ENCODE assay signal across 23 cellular contexts in the genomic region with DNA sequence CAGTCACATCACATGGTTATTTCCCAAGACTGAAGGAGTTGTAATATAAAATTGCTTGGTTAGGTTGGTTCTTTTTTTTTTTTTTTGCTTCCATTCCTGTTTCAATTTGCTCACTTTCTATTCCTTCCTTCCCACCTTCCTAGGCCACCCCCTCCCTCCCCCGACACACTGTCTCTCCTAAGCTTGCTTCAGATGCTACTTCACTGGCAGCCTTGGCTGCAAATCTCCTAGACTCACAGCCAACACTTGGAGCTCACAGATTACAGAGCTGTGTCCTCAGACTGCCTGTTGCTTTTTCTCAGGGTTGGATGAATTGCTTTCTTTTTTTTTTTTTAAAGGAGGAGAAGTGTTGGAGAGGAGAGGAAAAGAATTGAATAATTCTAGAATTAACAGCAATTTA.
DNase-seq lines count a peak whose midpoint lies in the region; ATAC-seq and TF ChIP-seq lines count a peak whose summit lies in the region.
"Had no signal": no experiment of that assay in that cellular context is flagged by ENCODE, and none has a peak within 500 bp of the region (broad histone marks: within the 10 kb centered on the region; RNA-seq: fewer than 3 reads in every experiment).

No MANE protein-coding gene starts in this region.

- no peaks in the 10 kb centered on the region for H3K9me3 ChIP-seq in right atrium auricular region
- H3K9me3 ChIP-seq: SJCRH30 had no signal

- DNase-seq in Right ventricle myocardium inferior (ENCODE audit: missing footprints): no peak
- DNase-seq in right atrium auricular region (ENCODE audit: low spot score): no peak
- no peak for DNase-seq in left cardiac atrium
- DNase-seq in occipital lobe (lab: John Stamatoyannopoulos, UW): peak; percentile 11
- DNase-seq in activated T-helper 1 cell treated with anti-CD3 and anti-CD28 coated beads, Interleukin-12 subunit alpha, Interleukin-12 subunit beta, Interleukin-2, Interleukin-4 antibody, amounts not matched to agents 30 ng/mL and 10 ng/mL and 1 ng/mL, durations not matched to agents 14 hours and 24 hours and 36 hours (ENCODE audit: low spot score): no peak
- DNase-seq in mucosa of gallbladder (ENCODE audit: low spot score): no peak
- DNase-seq: 8988T, ACHN, Calu3, MM.1S, NCI-H1048, NCI-H1417, NCI-H1694 treated with DMSO at 0.1 percent for 48 hours, NCI-H2081, NCI-H226, NCI-H510A, NCI-H69, SJCRH30 had no signal

- H3K27ac ChIP-seq in right atrium auricular region: no peak overlapping the region
- H3K27ac ChIP-seq: HL-60, KMS-11, SJCRH30 had no signal

- H3K36me3 Mint-ChIP-seq in activated T-helper 1 cell treated with anti-CD3 and anti-CD28 coated beads, Interleukin-12 subunit alpha, Interleukin-12 subunit beta, Interleukin-2, Interleukin-4 antibody, amounts not matched to agents 30 ng/mL and 10 ng/mL and 1 ng/mL, durations not matched to agents 14 hours and 24 hours and 36 hours (ENCODE audit: low read depth): no peaks in the 10 kb centered on the region
- H3K36me3 Mint-ChIP-seq: IgD-negative memory B cell had no signal

- H3K9me3 Mint-ChIP-seq in activated T-helper 1 cell treated with anti-CD3 and anti-CD28 coated beads, Interleukin-12 subunit alpha, Interleukin-12 subunit beta, Interleukin-2, Interleukin-4 antibody, amounts not matched to agents 30 ng/mL and 10 ng/mL and 1 ng/mL, durations not matched to agents 14 hours and 24 hours and 36 hours: no peaks in the 10 kb centered on the region
- H3K9me3 Mint-ChIP-seq: IgD-negative memory B cell had no signal

- no peak overlapping the region for H3K27ac Mint-ChIP-seq in activated T-helper 1 cell treated with anti-CD3 and anti-CD28 coated beads, Interleukin-12 subunit alpha, Interleukin-12 subunit beta, Interleukin-2, Interleukin-4 antibody, amounts not matched to agents 30 ng/mL and 10 ng/mL and 1 ng/mL, durations not matched to agents 14 hours and 24 hours and 36 hours

- peaks cover 2% of the 10 kb centered on the region for H3K27me3 Mint-ChIP-seq in activated T-helper 1 cell treated with anti-CD3 and anti-CD28 coated beads, Interleukin-12 subunit alpha, Interleukin-12 subunit beta, Interleukin-2, Interleukin-4 antibody, amounts not matched to agents 30 ng/mL and 10 ng/mL and 1 ng/mL, durations not matched to agents 14 hours and 24 hours and 36 hours (ENCODE audit: insufficient read depth)
- H3K27me3 Mint-ChIP-seq: IgD-negative memory B cell had no signal

- no peak for TF ChIP-seq CTCF in right atrium auricular region (IDR thresholded peaks at IDR 0.05)

- H3K27me3 ChIP-seq in right atrium auricular region: no peaks in the 10 kb centered on the region
- H3K27me3 ChIP-seq: SJCRH30 had no signal

- intact Hi-C loops in Right ventricle myocardium inferior (cut with DNase I) (no loop called here), left cardiac atrium (cut with DNase I) (no loop called here)
- intact Hi-C loops in activated T-helper 1 cell treated with anti-CD3 and anti-CD28 coated beads, Interleukin-12 subunit alpha, Interleukin-12 subunit beta, Interleukin-2, Interleukin-4 antibody, amounts not matched to agents 30 ng/mL and 10 ng/mL and 1 ng/mL, durations not matched to agents 14 hours and 24 hours and 36 hours (cut with micrococcal nuclease): no loop called here

- H3K36me3 ChIP-seq in right atrium auricular region: no peaks in the 10 kb centered on the region
- H3K36me3 ChIP-seq: SJCRH30 had no signal

- no peaks in the 10 kb centered on the region for H3K4me1 Mint-ChIP-seq in activated T-helper 1 cell treated with anti-CD3 and anti-CD28 coated beads, Interleukin-12 subunit alpha, Interleukin-12 subunit beta, Interleukin-2, Interleukin-4 antibody, amounts not matched to agents 30 ng/mL and 10 ng/mL and 1 ng/mL, durations not matched to agents 14 hours and 24 hours and 36 hours (ENCODE audit: low read depth)
- H3K4me1 Mint-ChIP-seq: IgD-negative memory B cell had no signal

- H3K4me1 ChIP-seq in right atrium auricular region: no peaks in the 10 kb centered on the region
- H3K4me1 ChIP-seq: SJCRH30 had no signal

- ATAC-seq in Right ventricle myocardium inferior (peak; percentile 89), left cardiac atrium (peak; percentile 30 to 84), HG03378 (IDR thresholded peaks at IDR 0.05; ENCODE audit: unreplicated experiment) (no peak)
- ATAC-seq: HCT116 had no signal

- no peak overlapping the region for H3K4me3 Mint-ChIP-seq in activated T-helper 1 cell treated with anti-CD3 and anti-CD28 coated beads, Interleukin-12 subunit alpha, Interleukin-12 subunit beta, Interleukin-2, Interleukin-4 antibody, amounts not matched to agents 30 ng/mL and 10 ng/mL and 1 ng/mL, durations not matched to agents 14 hours and 24 hours and 36 hours
- H3K4me3 Mint-ChIP-seq: IgD-negative memory B cell had no signal

- H3K4me3 ChIP-seq in right atrium auricular region: no peak overlapping the region
- H3K4me3 ChIP-seq: SJCRH30 had no signal
